1 cellular context compared by ENCODE assay signal in genomic region chr9:5536684-5537083, GRCh38.
TF ChIP-seq lines count a peak whose summit lies in the region.

No MANE protein-coding gene starts in this region.

TF ChIP-seq in SK-N-SH, 30 proteins besides CTCF, POLR2A, EP300 and RAD21 (continued from another document):
- TF ChIP-seq REST (IDR thresholded peaks at IDR 0.05; ENCODE audit: low read depth, low read length) (no peak), USF1 (IDR thresholded peaks at IDR 0.05; ENCODE audit: borderline replicate concordance, low read depth) (no peak), RFX5 (IDR thresholded peaks at IDR 0.05; ENCODE audit: low read length) (no peak), TAF1 (IDR thresholded peaks at IDR 0.05; ENCODE audit: borderline replicate concordance, low read depth, low read length) (no peak), EZH2phosphoT487 (IDR thresholded peaks at IDR 0.05; ENCODE audit: borderline replicate concordance, low read depth) (no peak), FOXJ3 (CRISPR knock-in tag; IDR thresholded peaks at IDR 0.05) (no peak), GABPA (IDR thresholded peaks at IDR 0.05; ENCODE audit: low read depth) (no peak), CHD2 (IDR thresholded peaks at IDR 0.05; ENCODE audit: low read length, partially characterized antibody) (no peak), SMC3 (IDR thresholded peaks at IDR 0.05; ENCODE audit: low read depth, low read length) (no peak), YY1 (IDR thresholded peaks at IDR 0.05; ENCODE audit: low read depth) (no peak), RXRA (IDR thresholded peaks at IDR 0.05; ENCODE audit: borderline replicate concordance, low read depth) (no peak)
